23 cellular contexts compared by ENCODE assay signal in genomic region chr12:41459815-41460214, GRCh38.
"Had no signal": no experiment of that assay in that cellular context is flagged by ENCODE, and none has a peak within 500 bp of the region (broad histone marks: within the 10 kb centered on the region; RNA-seq: fewer than 3 reads in every experiment).

No MANE protein-coding gene starts in this region.

- ATAC-seq: activated CD4-positive, alpha-beta T cell treated with anti-CD3 and anti-CD28 coated beads for 36 hours; activated CD8-positive, alpha-beta memory T cell treated with anti-CD3 and anti-CD28 coated beads, Interleukin-2, amount 10 ng/mL, durations not matched to agents 7 days and 5 days; activated CD8-positive, alpha-beta T cell treated with anti-CD3 and anti-CD28 coated beads, Interleukin-2, amount 10 ng/mL, durations not matched to agents 7 days and 5 days; activated naive CD4-positive, alpha-beta T cell treated with anti-CD3 and anti-CD28 coated beads, Interleukin-2, amount 50 U/mL, for 72 hours; gastroesophageal sphincter had no signal

- H3K27me3 ChIP-seq: brain microvascular endothelial cell, esophagus squamous epithelium, gastroesophageal sphincter had no signal

- H3K4me3 ChIP-seq: esophagus squamous epithelium, gastroesophageal sphincter had no signal

- H3K9me3 ChIP-seq: esophagus squamous epithelium, gastroesophageal sphincter had no signal

- H3K36me3 ChIP-seq: brain microvascular endothelial cell, esophagus squamous epithelium, gastroesophageal sphincter had no signal

- H3K27ac ChIP-seq: brain microvascular endothelial cell, epithelial cell of prostate, esophagus squamous epithelium, gastroesophageal sphincter had no signal

- DNase-seq: activated CD4-positive, alpha-beta memory T cell treated with anti-CD3 and anti-CD28 coated beads for 36 hours; activated CD4-positive, alpha-beta T cell treated with anti-CD3 and anti-CD28 coated beads for 36 hours; activated CD4-positive, alpha-beta T cell treated with anti-CD3 and anti-CD28 coated beads, Interleukin-2, amount 10 ng/mL, durations not matched to agents 24 days and 14 days; activated CD4-positive, CD25-positive, alpha-beta regulatory T cell; activated CD4-positive, CD25-positive, alpha-beta regulatory T cell treated with anti-CD3 and anti-CD28 coated beads, Interleukin-2, amount 50 U/mL, for 72 hours; activated CD8-positive, alpha-beta memory T cell treated with anti-CD3 and anti-CD28 coated beads, Interleukin-2, amount 10 ng/mL, durations not matched to agents 7 days and 5 days; activated CD8-positive, alpha-beta memory T cell treated with anti-CD3 and anti-CD28 coated beads, Interleukin-2, amount 50 U/mL, for 4 hours; activated CD8-positive, alpha-beta T cell treated with anti-CD3 and anti-CD28 coated beads, Interleukin-2, amount 10 ng/mL, durations not matched to agents 7 days and 5 days; activated effector memory CD4-positive, alpha-beta T cell treated with anti-CD3 and anti-CD28 coated beads, Interleukin-2, amount 50 U/mL, for 16 hours; activated naive CD4-positive, alpha-beta T cell; activated naive CD4-positive, alpha-beta T cell treated with anti-CD3 and anti-CD28 coated beads, Interleukin-2, amount 10 ng/mL, durations not matched to agents 7 days and 5 days; activated naive CD8-positive, alpha-beta T cell treated with anti-CD3 and anti-CD28 coated beads, Interleukin-2, amount 10 ng/mL, durations not matched to agents 7 days and 5 days; activated T-cell treated with anti-CD3 and anti-CD28 coated beads, Interleukin-2, amount 50 U/mL, for 1 hour; activated T-cell treated with anti-CD3 and anti-CD28 coated beads, Interleukin-2, amount 50 U/mL, for 48 hours; brain microvascular endothelial cell; effector CD8-positive, alpha-beta T cell; esophagus squamous epithelium; foreskin melanocyte; head of caudate nucleus; T-helper 2 cell had no signal

- H3K4me1 ChIP-seq: esophagus squamous epithelium had no signal
